ENCODE assay signal across 19 cellular contexts in genomic region chr13:21046203-21046602, GRCh38. TPM values are rescaled to one million over a fixed set of nuclear protein-coding genes. Genes with fewer than 3 reads are reported as not detected.
DNase-seq lines count a peak whose midpoint lies in the region; ATAC-seq and TF ChIP-seq lines count a peak whose summit lies in the region.
"Had no signal": no experiment of that assay in that cellular context is flagged by ENCODE, and none has a peak within 500 bp of the region (broad histone marks: within the 10 kb centered on the region; RNA-seq: fewer than 3 reads in every experiment).

No MANE protein-coding gene starts in this region.

- H3K9me3 Mint-ChIP-seq in stimulated activated memory B cell treated with anti-CD40 and anti-IgM and Interleukin-4, amounts not matched to agents 10 μg/mL and 1 μg/mL and 100 μg/mL, for 72 hours = no peaks in the 10 kb centered on the region
- H3K9me3 Mint-ChIP-seq: IgD-negative memory B cell had no signal

- no peaks in the 10 kb centered on the region for H3K36me3 Mint-ChIP-seq in stimulated activated memory B cell treated with anti-CD40 and anti-IgM and Interleukin-4, amounts not matched to agents 10 μg/mL and 1 μg/mL and 100 μg/mL, for 72 hours

- peaks cover 7% of the 10 kb centered on the region for H3K4me1 Mint-ChIP-seq in stimulated activated memory B cell treated with anti-CD40 and anti-IgM and Interleukin-4, amounts not matched to agents 10 μg/mL and 1 μg/mL and 100 μg/mL, for 72 hours

- H3K9me3 ChIP-seq in BLaER1 treated with 17β-estradiol and CSF1 and Interleukin-3, amounts not matched to agents 10 nM and 100 nM (replicated peaks in 1 of 11) = no peaks in the 10 kb centered on the region
- H3K9me3 ChIP-seq in Loucy (ENCODE audit: insufficient read depth, low read depth, low read length) = no peaks in the 10 kb centered on the region
- H3K9me3 ChIP-seq in skeletal muscle tissue (ENCODE audit: control insufficient read depth in 3 of 3, low read length in 3 of 3) = no peaks in the 10 kb centered on the region

- no peak overlapping the region for H3K9ac ChIP-seq in BLaER1 treated with 17β-estradiol and CSF1 and Interleukin-3, amounts not matched to agents 10 nM and 100 nM
- H3K9ac ChIP-seq in Loucy (ENCODE audit: low read depth, low read length, poor library complexity, severe bottlenecking) (no peak overlapping the region), skeletal muscle tissue (ENCODE audit: low read depth in 1 of 3, low read length in 3 of 3) (peak overlapping the region in 2 of 3 donors; percentile 34 to 47)

- H3K9me2 ChIP-seq in Loucy (replicated peaks; ENCODE audit: low read depth, low read length) = no peaks in the 10 kb centered on the region

- H3F3A ChIP-seq in Loucy (ENCODE audit: low read depth) = no peaks in the 10 kb centered on the region

- peak overlapping the region in 10 of 11 experiments; percentile 6 to 89 (median 74); a peak in 17 of 22 replicates for H3K4me2 ChIP-seq in BLaER1 treated with 17β-estradiol and CSF1 and Interleukin-3, amounts not matched to agents 10 nM and 100 nM
- H3K4me2 ChIP-seq in Loucy (ENCODE audit: low read depth, low read length, poor library complexity, severe bottlenecking) = peak overlapping the region; percentile 48

- H3K27ac Mint-ChIP-seq in stimulated activated memory B cell treated with anti-CD40 and anti-IgM and Interleukin-4, amounts not matched to agents 10 μg/mL and 1 μg/mL and 100 μg/mL, for 72 hours = no peak overlapping the region
- H3K27ac Mint-ChIP-seq: IgD-negative memory B cell had no signal

- peaks cover 42 to 100% (median 86%) of the 10 kb centered on the region in 11 experiments; a peak in 21 of 22 replicates for H4K20me1 ChIP-seq in BLaER1 treated with 17β-estradiol and CSF1 and Interleukin-3, amounts not matched to agents 10 nM and 100 nM
- no peaks in the 10 kb centered on the region for H4K20me1 ChIP-seq in Loucy (ENCODE audit: insufficient read depth, low read length, poor library complexity, severe bottlenecking)

- no peak overlapping the region for H3K4me3 ChIP-seq in BLaER1 treated with 17β-estradiol and CSF1 and Interleukin-3, amounts not matched to agents 10 nM and 100 nM
- H3K4me3 ChIP-seq in Loucy (ENCODE audit: low read length, poor library complexity, severe bottlenecking) (no peak overlapping the region), skeletal muscle tissue (ENCODE audit: low read length in 3 of 3) (no peak overlapping the region)

- no peaks in the 10 kb centered on the region for H3K27me3 ChIP-seq in BLaER1 treated with 17β-estradiol and CSF1 and Interleukin-3, amounts not matched to agents 10 nM and 100 nM
- H3K27me3 ChIP-seq in Loucy (ENCODE audit: insufficient read depth, low read length, poor library complexity, severe bottlenecking) (no peaks in the 10 kb centered on the region), skeletal muscle tissue (ENCODE audit: control insufficient read depth in 3 of 3, insufficient read depth in 3 of 3, low read length in 3 of 3) (no peaks in the 10 kb centered on the region)

- peaks cover 13% of the 10 kb centered on the region for H3K27me3 Mint-ChIP-seq in stimulated activated memory B cell treated with anti-CD40 and anti-IgM and Interleukin-4, amounts not matched to agents 10 μg/mL and 1 μg/mL and 100 μg/mL, for 72 hours

- H3K36me3 ChIP-seq in BLaER1 treated with 17β-estradiol and CSF1 and Interleukin-3, amounts not matched to agents 10 nM and 100 nM = peaks cover 7 to 96% (median 28%) of the 10 kb centered on the region in 11 experiments; a peak in 19 of 22 replicates
- H3K36me3 ChIP-seq in Loucy (ENCODE audit: insufficient read depth, low read length) (no peaks in the 10 kb centered on the region), skeletal muscle tissue (ENCODE audit: control insufficient read depth in 3 of 3, insufficient read depth in 3 of 3, low read length in 3 of 3) (peaks cover 2 to 19% (median 5%) of the 10 kb centered on the region in 3 donors)

- no peak overlapping the region for H3K4me3 Mint-ChIP-seq in stimulated activated memory B cell treated with anti-CD40 and anti-IgM and Interleukin-4, amounts not matched to agents 10 μg/mL and 1 μg/mL and 100 μg/mL, for 72 hours
- H3K4me3 Mint-ChIP-seq: IgD-negative memory B cell had no signal

- no peak overlapping the region for H2AFZ ChIP-seq in Loucy (ENCODE audit: low read length)

- intact Hi-C loops in left ventricle myocardium superior (cut with micrococcal nuclease) = no loop called here

- H3K79me2 ChIP-seq in Loucy (ENCODE audit: insufficient read depth, low read length) = no peaks in the 10 kb centered on the region

- DNase-seq in left ventricle myocardium superior (no peak), DMS53 (lab: John Stamatoyannopoulos, UW) (no peak)
- DNase-seq: ACHN, DMS 273 treated with DMSO at 0.1 percent for 48 hours, GDM1, Kasumi-1, NCI-H1694 treated with DMSO at 0.1 percent for 48 hours, NCI-H510A, NCI-H82, OCI-M1, SIG-M5 had no signal

- peaks cover 81 to 100% (median 93%) of the 10 kb centered on the region in 10 experiments for H3K4me1 ChIP-seq in BLaER1 treated with 17β-estradiol and CSF1 and Interleukin-3, amounts not matched to agents 10 nM and 100 nM
- H3K4me1 ChIP-seq in Loucy (ENCODE audit: insufficient read depth, low read length, poor library complexity, severe bottlenecking) (peaks cover 13% of the 10 kb centered on the region), skeletal muscle tissue (ENCODE audit: control insufficient read depth in 3 of 3, insufficient read depth in 3 of 3, low read length in 3 of 3) (peaks cover 54 to 74% (median 54%) of the 10 kb centered on the region in 3 donors)

- H3K27ac ChIP-seq in BLaER1 treated with 17β-estradiol and CSF1 and Interleukin-3, amounts not matched to agents 10 nM and 100 nM = no peak overlapping the region
- peak overlapping the region; percentile 67 for H3K27ac ChIP-seq in skeletal muscle tissue (ENCODE audit: low read depth, low read length)
- H3K27ac ChIP-seq: HL-60 had no signal

- peak; percentile 53 for ATAC-seq in left ventricle myocardium superior
- ATAC-seq in stimulated activated memory B cell treated with anti-CD40 and anti-IgM and Interleukin-4, amounts not matched to agents 10 μg/mL and 1 μg/mL and 100 μg/mL, for 72 hours = no peak
- no peak for ATAC-seq in HG03442 (IDR thresholded peaks at IDR 0.05; ENCODE audit: unreplicated experiment)
- ATAC-seq: SK-N-SH treated with all-trans-retinoic acid at 6 μM for 48 hours had no signal

- TF ChIP-seq CTCF in Loucy (conservative IDR thresholded peaks at IDR 0.05; ENCODE audit: low read length) = no peak

RNA-seq across cellular contexts. Expression of gene LATS2, which starts 15.2 kb away (rescaled TPM):
- total RNA-seq in left ventricle myocardium superior (25.1 TPM), skeletal muscle tissue (8.9 TPM)

Comparison
In these comparisons a context has a peak if more than half of its experiments do, and no peak if none do; other contexts are left out.
1. H3K9ac ChIP-seq: peak in skeletal muscle tissue (2 of 3); none in BLaER1 treated with 17β-estradiol and CSF1 and Interleukin-3, amounts not matched to agents 10 nM and 100 nM (0 of 11) and Loucy (single experiment).